1 cellular context compared by ENCODE assay signal in genomic region chr4:8579526-8580320, GRCh38.
TF ChIP-seq lines count a peak whose summit lies in the region.

No MANE protein-coding gene starts in this region.

TF ChIP-seq in WTC11, 78 proteins besides CTCF, POLR2A, EP300 and RAD21 (continued from another document):
- no peak for TF ChIP-seq AFF4 (CRISPR knock-in tag; IDR thresholded peaks at IDR 0.05; ENCODE audit: borderline replicate concordance)
TF ChIP-seq in WTC11: peak in this region for 1.
